In the genomic region with DNA sequence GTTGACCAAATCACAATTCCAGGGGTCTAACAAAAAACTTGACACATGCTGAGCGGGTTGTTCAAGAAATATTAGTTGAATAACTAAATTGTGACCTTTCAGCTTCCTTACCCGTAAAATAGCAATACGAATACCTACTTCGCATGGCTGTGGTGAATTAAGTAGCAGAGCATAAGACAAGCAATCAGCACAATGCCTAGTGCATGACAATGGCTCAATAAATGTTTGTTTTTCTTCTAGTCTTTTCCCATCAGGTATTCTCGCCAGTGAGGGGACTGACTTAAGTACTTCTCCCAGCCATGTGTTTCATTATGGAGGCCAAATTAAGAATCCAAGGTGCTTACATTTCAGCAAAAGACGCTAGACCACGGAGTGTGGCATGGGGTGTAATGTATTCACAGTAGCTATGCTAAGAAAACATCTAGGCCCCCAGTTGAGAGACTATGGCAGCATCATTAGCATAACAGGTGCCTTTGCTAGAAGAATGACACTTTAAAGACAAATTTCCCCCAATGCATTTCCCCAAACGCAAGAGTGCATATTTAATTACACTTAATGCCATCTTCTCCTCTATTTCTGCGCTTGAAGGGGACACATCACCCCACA, we compare ENCODE assay signal across 21 cellular contexts.
"Had no signal": no experiment of that assay in that cellular context is flagged by ENCODE, and none has a peak within 500 bp of the region (broad histone marks: within the 10 kb centered on the region; RNA-seq: fewer than 3 reads in every experiment).

No MANE protein-coding gene starts in this region.

- H3K27ac Mint-ChIP-seq: activated B cell treated with CpG ODN at 0.5 μM for 24 hours; activated CD4-positive, alpha-beta memory T cell treated with anti-CD3 and anti-CD28 coated beads for 36 hours; activated naive CD8-positive, alpha-beta T cell; activated T-helper 1 cell treated with anti-CD3 and anti-CD28 coated beads, Interleukin-12 subunit alpha, Interleukin-12 subunit beta, Interleukin-2, Interleukin-4 antibody, amounts not matched to agents 30 ng/mL and 10 ng/mL and 1 ng/mL, durations not matched to agents 14 hours and 24 hours and 36 hours; natural killer cell had no signal

- H3K27ac ChIP-seq: esophagus muscularis mucosa, gastroesophageal sphincter, heart left ventricle, lower lobe of right lung, ovary, psoas muscle, stomach, testis, upper lobe of left lung had no signal

- H3K4me3 ChIP-seq: esophagus muscularis mucosa, gastroesophageal sphincter, heart left ventricle, lower lobe of right lung, ovary, psoas muscle, stomach, testis, upper lobe of left lung had no signal

- DNase-seq: activated B cell treated with CpG ODN at 0.5 μM for 24 hours; activated CD4-positive, alpha-beta memory T cell treated with anti-CD3 and anti-CD28 coated beads for 36 hours; activated CD4-positive, alpha-beta T cell treated with anti-CD3 and anti-CD28 coated beads for 4 hours; activated gamma-delta T cell treated with Interleukin-2 at 50 U/mL for 16 hours; activated T-cell treated with anti-CD3 and anti-CD28 coated beads for 4 hours; amniotic stem cell; effector CD4-positive, alpha-beta T cell; heart left ventricle; lower lobe of right lung; natural killer cell; ovary; psoas muscle; right cardiac atrium; stimulated activated CD4-positive, alpha-beta T cell treated with anti-CD3 and anti-CD28 coated beads, Interleukin-2, amount 100 ng/mL, for 48 hours; stomach; testis; upper lobe of left lung had no signal

- H3K36me3 Mint-ChIP-seq: activated CD4-positive, alpha-beta memory T cell treated with anti-CD3 and anti-CD28 coated beads for 36 hours; activated naive CD8-positive, alpha-beta T cell; natural killer cell had no signal

- H3K4me1 ChIP-seq: esophagus muscularis mucosa, gastroesophageal sphincter, heart left ventricle, lower lobe of right lung, psoas muscle, stomach, upper lobe of left lung had no signal

- H3K4me1 Mint-ChIP-seq: activated B cell treated with CpG ODN at 0.5 μM for 24 hours, natural killer cell had no signal

- H3K9me3 ChIP-seq: esophagus muscularis mucosa, gastroesophageal sphincter, heart left ventricle, lower lobe of right lung, ovary, psoas muscle, stomach, testis, upper lobe of left lung had no signal

- H3K27me3 Mint-ChIP-seq: activated B cell treated with CpG ODN at 0.5 μM for 24 hours; activated CD4-positive, alpha-beta memory T cell treated with anti-CD3 and anti-CD28 coated beads for 36 hours; activated naive CD8-positive, alpha-beta T cell had no signal

- ATAC-seq: gastroesophageal sphincter, heart left ventricle, lower lobe of right lung, natural killer cell, psoas muscle, right cardiac atrium had no signal

- H3K4me3 Mint-ChIP-seq: activated B cell treated with CpG ODN at 0.5 μM for 24 hours; activated CD4-positive, alpha-beta memory T cell treated with anti-CD3 and anti-CD28 coated beads for 36 hours; activated naive CD8-positive, alpha-beta T cell; activated T-helper 1 cell treated with anti-CD3 and anti-CD28 coated beads, Interleukin-12 subunit alpha, Interleukin-12 subunit beta, Interleukin-2, Interleukin-4 antibody, amounts not matched to agents 30 ng/mL and 10 ng/mL and 1 ng/mL, durations not matched to agents 14 hours and 24 hours and 36 hours; natural killer cell had no signal

- H3K36me3 ChIP-seq: esophagus muscularis mucosa, gastroesophageal sphincter, heart left ventricle, lower lobe of right lung, ovary, stomach, upper lobe of left lung had no signal

- H3K27me3 ChIP-seq: esophagus muscularis mucosa, gastroesophageal sphincter, heart left ventricle, ovary, stomach, testis, upper lobe of left lung had no signal
